27 cellular contexts compared by ENCODE assay signal in genomic region chr11:82038151-82038550, GRCh38.
DNase-seq lines count a peak whose midpoint lies in the region; ATAC-seq, FAIRE-seq and TF ChIP-seq lines count a peak whose summit lies in the region.
"Had no signal": no experiment of that assay in that cellular context is flagged by ENCODE, and none has a peak within 500 bp of the region (broad histone marks: within the 10 kb centered on the region; RNA-seq: fewer than 3 reads in every experiment).

No MANE protein-coding gene starts in this region.

- H3K27me3 ChIP-seq in liver (ENCODE audit: control insufficient read depth in 4 of 4, insufficient read depth in 4 of 4, low read length in 3 of 4): peaks cover 0 to 2% (median 0%) of the 10 kb centered on the region in 4 donors
- no peaks in the 10 kb centered on the region for H3K27me3 ChIP-seq in HepG2 (ENCODE audit: control insufficient read depth in 1 of 2, insufficient read depth in 2 of 2, low read length in 2 of 2)
- H3K27me3 ChIP-seq: brain microvascular endothelial cell, neural progenitor cell, SJCRH30, thyroid gland had no signal

- H3K27ac ChIP-seq in liver (ENCODE audit: low read depth in 1 of 2, low read length in 2 of 2) (no peak overlapping the region), HepG2 (ENCODE audit: extremely low read length, insufficient read depth, low read length) (no peak overlapping the region), OCI-LY7 (ENCODE audit: low read depth, low read length, poor library complexity, severe bottlenecking) (no peak overlapping the region)
- H3K27ac ChIP-seq: brain microvascular endothelial cell, neural progenitor cell, SJCRH30, thyroid gland had no signal

- no TSS peak for BruUV-seq in HepG2 (replicated peaks; lab: Mats Ljungman, UMichigan)
- no TSS peak for BruUV-seq in OCI-LY7 (replicated peaks; lab: Mats Ljungman, UMichigan)

- in situ Hi-C loops in HepG2 (cut with HindIII; ENCODE audit: extremely low pct_ligation_motif_present, low pct_unique_long_range_greater_than_20kb): no loop called here

- no peak for ATAC-seq in HepG2
- ATAC-seq in GM18498 (IDR thresholded peaks at IDR 0.05; ENCODE audit: unreplicated experiment): no peak
- no peak for ATAC-seq in left cardiac atrium
- ATAC-seq: activated CD8-positive, alpha-beta T cell treated with anti-CD3 and anti-CD28 coated beads, Interleukin-2, amount 10 ng/mL, durations not matched to agents 7 days and 5 days; activated naive CD8-positive, alpha-beta T cell treated with anti-CD3 and anti-CD28 coated beads, Interleukin-2, amount 50 U/mL, for 24 hours; K562; stimulated activated naive CD8-positive, alpha-beta T cell treated with anti-CD3 and anti-CD28 coated beads, Interleukin-15, amount 100 ng/mL, for 72 hours; T-cell had no signal

- no peaks in the 10 kb centered on the region for H4K20me1 ChIP-seq in HepG2 (ENCODE audit: insufficient read depth, low read length)
- no peaks in the 10 kb centered on the region for H4K20me1 ChIP-seq in OCI-LY7 (ENCODE audit: insufficient read depth, low read length)

- H3K36me3 ChIP-seq in liver (ENCODE audit: control insufficient read depth in 4 of 4, insufficient read depth in 3 of 4, low read depth in 1 of 4, low read length in 3 of 4) (no peaks in the 10 kb centered on the region), HepG2 (replicated peaks in 1 of 2; ENCODE audit: control insufficient read depth in 1 of 2, insufficient read depth in 2 of 2, low read length in 2 of 2) (no peaks in the 10 kb centered on the region), OCI-LY7 (ENCODE audit: insufficient read depth, low read length) (no peaks in the 10 kb centered on the region)
- H3K36me3 ChIP-seq: brain microvascular endothelial cell, neural progenitor cell, SJCRH30, thyroid gland had no signal

- H2AFZ ChIP-seq in HepG2 (ENCODE audit: low read length) (no peak overlapping the region), OCI-LY7 (ENCODE audit: low read length) (no peak overlapping the region)
- H2AFZ ChIP-seq: neural progenitor cell had no signal

- CTCF ChIA-PET in HepG2 (lab: Yijun Ruan, JAX; ENCODE audit: low intra/inter-chr PET ratio, low total read pairs): no interaction called here
- CTCF ChIA-PET in OCI-LY7 (lab: Charles Lee; ENCODE audit: unreplicated experiment): no interaction called here

- peak; percentile 55 to 62 for TF ChIP-seq RAD21 in liver (IDR thresholded peaks at IDR 0.05)
- no peak for TF ChIP-seq RAD21 in HepG2 (CRISPR knock-in tag; IDR thresholded peaks at IDR 0.05)

- H3K4me2 ChIP-seq in HepG2 (ENCODE audit: low read depth, low read length) (no peak overlapping the region), OCI-LY7 (ENCODE audit: low read length) (no peak overlapping the region)
- H3K4me2 ChIP-seq: neural progenitor cell had no signal

- TF ChIP-seq CTCF in liver (IDR thresholded peaks at IDR 0.05; ENCODE audit: low read depth, low read length, missing input control) (peak; percentile 7), HepG2 (CRISPR knock-in tag; IDR thresholded peaks at IDR 0.05) (no peak), OCI-LY7 (conservative IDR thresholded peaks at IDR 0.05; ENCODE audit: low read length) (peak; percentile 56), choroid plexus epithelial cell (conservative IDR thresholded peaks at IDR 0.05; ENCODE audit: low read depth, low read length) (peak; percentile 24)

- H3K9me2 ChIP-seq in OCI-LY7 (ENCODE audit: insufficient read depth, low read length): no peaks in the 10 kb centered on the region

- TF ChIP-seq EP300 in HepG2 (IDR thresholded peaks at IDR 0.05; ENCODE audit: low read depth in 2 of 2, low read length in 2 of 2) (no peak), HepG2 (CRISPR knock-in tag; IDR thresholded peaks at IDR 0.05; ENCODE audit: borderline replicate concordance) (no peak)

- POLR2A ChIA-PET in HepG2 (lab: Yijun Ruan, JAX) (no interaction called here), OCI-LY7 (lab: Charles Lee) (interaction anchor here (0.5 kb wide), 1 partner anchor 326 kb away, joined by 3 read pairs; no protein-coding TSS in a partner anchor)

- 52% methylated on average over 2 of the region's 2 CpGs for WGBS in liver
- 4% methylated on average over 2 of the region's 2 CpGs for WGBS in HepG2 (ENCODE audit: low lambda C conversion rate)

- DNase-seq in HepG2 (ENCODE audit: low spot score) (no peak), OCI-LY7 (ENCODE audit: low spot score) (peak; percentile 1), choroid plexus epithelial cell (ENCODE audit: low read depth) (no peak), renal cortical epithelial cell (ENCODE audit: low read depth) (peak; percentile 9), left cardiac atrium (no peak)
- no peak for DNase-seq in stimulated activated naive CD4-positive, alpha-beta T cell (lab: John Stamatoyannopoulos, UW)
- DNase-seq: activated CD4-positive, CD25-positive, alpha-beta regulatory T cell treated with anti-CD3 and anti-CD28 coated beads, Interleukin-2, amount 50 U/mL, for 72 hours; activated CD8-positive, alpha-beta T cell treated with anti-CD3 and anti-CD28 coated beads, Interleukin-2, amount 10 ng/mL, durations not matched to agents 7 days and 5 days; activated gamma-delta T cell treated with Interleukin-2 at 50 U/mL for 16 hours; activated naive CD8-positive, alpha-beta T cell treated with anti-CD3 and anti-CD28 coated beads, Interleukin-2, amount 50 U/mL, for 24 hours; activated T-cell treated with anti-CD3 and anti-CD28 coated beads, Interleukin-2, amount 50 U/mL, for 24 hours; brain microvascular endothelial cell; cortex of kidney; EL; GOT3; NCI-H1694 treated with DMSO at 0.1 percent for 48 hours; NCI-H774; posterior cingulate gyrus; SJCRH30; stimulated activated naive CD8-positive, alpha-beta T cell treated with anti-CD3 and anti-CD28 coated beads, Interleukin-15, amount 100 ng/mL, for 72 hours; T-cell; thyroid gland had no signal

- H3K9me3 ChIP-seq in liver (ENCODE audit: control insufficient read depth in 4 of 4, low read length in 3 of 4) (no peaks in the 10 kb centered on the region), HepG2 (ENCODE audit: low read length) (no peaks in the 10 kb centered on the region), OCI-LY7 (ENCODE audit: low read length) (no peaks in the 10 kb centered on the region)
- H3K9me3 ChIP-seq: SJCRH30, thyroid gland had no signal

- intact Hi-C loops in HepG2 (cut with micrococcal nuclease; ENCODE audit: unreplicated experiment) (no loop called here), OCI-LY7 (cut with micrococcal nuclease; ENCODE audit: unreplicated experiment) (loop anchor here (10.0 kb wide), 2 partner anchors 253 to 393 kb away; no protein-coding TSS in a partner anchor), left cardiac atrium (cut with DNase I) (no loop called here)

- TF ChIP-seq POLR2A in HepG2 (IDR thresholded peaks at IDR 0.05; ENCODE audit: insufficient read depth in 1 of 2, low read depth in 2 of 2, low read length in 2 of 2): no peak

- H3K4me1 ChIP-seq in liver (ENCODE audit: control insufficient read depth in 4 of 4, insufficient read depth in 4 of 4, low read length in 3 of 4) (no peaks in the 10 kb centered on the region), HepG2 (ENCODE audit: insufficient read depth, low read length) (no peaks in the 10 kb centered on the region), OCI-LY7 (ENCODE audit: insufficient read depth, low read length, poor library complexity, severe bottlenecking) (no peaks in the 10 kb centered on the region)
- H3K4me1 ChIP-seq: neural progenitor cell, SJCRH30, thyroid gland had no signal

- H3K4me3 ChIP-seq in liver (ENCODE audit: low read depth in 1 of 3, low read length in 3 of 3) (no peak overlapping the region), HepG2 (replicated peaks in 1 of 3; ENCODE audit: insufficient read depth in 1 of 3, low read depth in 2 of 3, low read length in 3 of 3) (no peak overlapping the region), OCI-LY7 (ENCODE audit: low read depth, low read length, poor library complexity, severe bottlenecking) (no peak overlapping the region), choroid plexus epithelial cell (ENCODE audit: low read depth, low read length) (no peak overlapping the region)
- H3K4me3 ChIP-seq: K562, neural progenitor cell, SJCRH30, thyroid gland had no signal

- H3K79me2 ChIP-seq in HepG2 (ENCODE audit: insufficient read depth, low read length) (no peaks in the 10 kb centered on the region), OCI-LY7 (ENCODE audit: insufficient read depth, low read depth, low read length) (no peaks in the 10 kb centered on the region)

- FAIRE-seq in HepG2 (lab: Jason Lieb, UNC): no peak
- FAIRE-seq: islet of Langerhans, K562 had no signal

- H3K9ac ChIP-seq in liver (ENCODE audit: low read depth in 1 of 2, low read length in 2 of 2): no peak overlapping the region
- no peak overlapping the region for H3K9ac ChIP-seq in HepG2 (ENCODE audit: insufficient read depth, low read depth, low read length)
- H3K9ac ChIP-seq: neural progenitor cell had no signal

TF ChIP-seq in liver, 16 proteins besides CTCF, POLR2A, EP300 and RAD21:
- TF ChIP-seq EGR1 (IDR thresholded peaks at IDR 0.05; ENCODE audit: low read depth in 2 of 2) (no peak), SP1 (IDR thresholded peaks at IDR 0.05) (no peak)

TF ChIP-seq in HepG2, 621 proteins besides CTCF, POLR2A, EP300 and RAD21:
- TF ChIP-seq NFE2L1 (CRISPR knock-in tag; IDR thresholded peaks at IDR 0.05; ENCODE audit: borderline replicate concordance) (no peak), ZNF326 (CRISPR knock-in tag; IDR thresholded peaks at IDR 0.05; ENCODE audit: borderline replicate concordance) (no peak), KLF15 (CRISPR knock-in tag; IDR thresholded peaks at IDR 0.05; ENCODE audit: borderline replicate concordance) (no peak), ZNF776 (CRISPR knock-in tag; IDR thresholded peaks at IDR 0.05) (no peak), AGO1 (IDR thresholded peaks at IDR 0.05; ENCODE audit: low read depth, low read length, poor library complexity, severe bottlenecking) (no peak)
- TF ChIP-seq, protein P1, sequence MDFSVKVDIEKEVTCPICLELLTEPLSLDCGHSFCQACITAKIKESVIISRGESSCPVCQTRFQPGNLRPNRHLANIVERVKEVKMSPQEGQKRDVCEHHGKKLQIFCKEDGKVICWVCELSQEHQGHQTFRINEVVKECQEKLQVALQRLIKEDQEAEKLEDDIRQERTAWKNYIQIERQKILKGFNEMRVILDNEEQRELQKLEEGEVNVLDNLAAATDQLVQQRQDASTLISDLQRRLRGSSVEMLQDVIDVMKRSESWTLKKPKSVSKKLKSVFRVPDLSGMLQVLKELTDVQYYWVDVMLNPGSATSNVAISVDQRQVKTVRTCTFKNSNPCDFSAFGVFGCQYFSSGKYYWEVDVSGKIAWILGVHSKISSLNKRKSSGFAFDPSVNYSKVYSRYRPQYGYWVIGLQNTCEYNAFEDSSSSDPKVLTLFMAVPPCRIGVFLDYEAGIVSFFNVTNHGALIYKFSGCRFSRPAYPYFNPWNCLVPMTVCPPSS (IDR thresholded peaks at IDR 0.05): no peak
- TF ChIP-seq, protein P2, sequence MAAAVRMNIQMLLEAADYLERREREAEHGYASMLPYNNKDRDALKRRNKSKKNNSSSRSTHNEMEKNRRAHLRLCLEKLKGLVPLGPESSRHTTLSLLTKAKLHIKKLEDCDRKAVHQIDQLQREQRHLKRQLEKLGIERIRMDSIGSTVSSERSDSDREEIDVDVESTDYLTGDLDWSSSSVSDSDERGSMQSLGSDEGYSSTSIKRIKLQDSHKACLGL (CRISPR knock-in tag; IDR thresholded peaks at IDR 0.05): no peak

Comparison
In these comparisons a context has a peak if more than half of its experiments do, and no peak if none do; other contexts are left out.
1. DNase-seq: peak in OCI-LY7 (single experiment) and renal cortical epithelial cell (single experiment); none in HepG2 (single experiment), choroid plexus epithelial cell (single experiment), left cardiac atrium (single experiment) and stimulated activated naive CD4-positive, alpha-beta T cell (0 of 6).